8 cellular contexts compared by ENCODE assay signal in genomic region chr10:100730739-100731602, GRCh38. TPM values are rescaled to one million over a fixed set of nuclear protein-coding genes. Genes with fewer than 3 reads are reported as not detected.
DNase-seq lines count a peak whose midpoint lies in the region; ATAC-seq and TF ChIP-seq lines count a peak whose summit lies in the region.

No MANE protein-coding gene starts in this region.

- H3K79me2 ChIP-seq in GM23248 (ENCODE audit: insufficient read depth) (no peaks in the 10 kb centered on the region), OCI-LY3 (ENCODE audit: low read length) (no peaks in the 10 kb centered on the region)

- no peak for TF ChIP-seq CTCF in GM12864 (IDR thresholded peaks at IDR 0.05; ENCODE audit: low read depth, low read length, missing control alignments)
- TF ChIP-seq CTCF in OCI-LY3 (IDR thresholded peaks at IDR 0.05; ENCODE audit: low read depth, low read length): no peak
- no peak for TF ChIP-seq CTCF in gastrocnemius medialis (IDR thresholded peaks at IDR 0.05 in 4 of 5, conservative IDR thresholded peaks at IDR 0.05 in 1 of 5)

- H3K27me3 ChIP-seq in GM23248 (replicated peaks; ENCODE audit: insufficient read depth): peaks cover 93% of the 10 kb centered on the region
- no peaks in the 10 kb centered on the region for H3K27me3 ChIP-seq in OCI-LY3 (ENCODE audit: low read depth, low read length)
- peaks cover 84 to 95% (median 86%) of the 10 kb centered on the region in 3 donors for H3K27me3 ChIP-seq in gastrocnemius medialis

- peak; percentile 71 for ATAC-seq in esophagus mucosa
- no peak for ATAC-seq in gastrocnemius medialis

- H3K9ac ChIP-seq in GM23248: no peak overlapping the region
- no peak overlapping the region; the same call in 1 of the 2 replicates for H3K9ac ChIP-seq in OCI-LY3 (ENCODE audit: low read length)

- no peak overlapping the region for H2AFZ ChIP-seq in GM23248
- H2AFZ ChIP-seq in OCI-LY3 (ENCODE audit: low read depth, low read length): no peak overlapping the region

- TF ChIP-seq POLR2A in gastrocnemius medialis (IDR thresholded peaks at IDR 0.05): no peak

- H4K20me1 ChIP-seq in GM23248 (ENCODE audit: insufficient read depth) (no peaks in the 10 kb centered on the region), OCI-LY3 (ENCODE audit: insufficient read depth, low read length) (no peaks in the 10 kb centered on the region)

- H3F3A ChIP-seq in GM23248 (ENCODE audit: insufficient read depth): no peaks in the 10 kb centered on the region

- intact Hi-C loops in gastrocnemius medialis (cut with DNase I; ENCODE audit: low total_unique reads): no loop called here

- in situ Hi-C loops in GM23248 (cut with MboI): no loop called here
- in situ Hi-C loops in gastrocnemius medialis (cut with MboI; ENCODE audit: low sequenced_read_pairs in 4 of 4): no loop called here

- H3K4me2 ChIP-seq in GM23248 (ENCODE audit: unreplicated experiment) (peak overlapping the region; percentile 76), OCI-LY3 (ENCODE audit: low read length) (peak overlapping the region; percentile 59)

- no peaks in the 10 kb centered on the region for H3K36me3 ChIP-seq in GM23248 (ENCODE audit: low read depth)
- no peaks in the 10 kb centered on the region for H3K36me3 ChIP-seq in OCI-LY3 (replicated peaks; ENCODE audit: low read depth, low read length)
- no peaks in the 10 kb centered on the region for H3K36me3 ChIP-seq in gastrocnemius medialis

- whole genome bisulfite sequencing in GM23248 (ENCODE audit: low coverage in 1 of 2, low lambda C conversion rate in 2 of 2, missing lambda C conversion rate in 2 of 2), 2 experiments: 4% methylated on average over 50 to 56 of the region's 57 CpGs

- H3K9me3 ChIP-seq in GM23248 (ENCODE audit: low read depth) (no peaks in the 10 kb centered on the region), OCI-LY3 (ENCODE audit: insufficient read depth, low read length) (no peaks in the 10 kb centered on the region), gastrocnemius medialis (no peaks in the 10 kb centered on the region)

- H3K27ac ChIP-seq in GM23248: no peak overlapping the region
- no peak overlapping the region for H3K27ac ChIP-seq in OCI-LY3 (ENCODE audit: low read length)
- H3K27ac ChIP-seq in gastrocnemius medialis: no peak overlapping the region

- no peaks in the 10 kb centered on the region for H3K9me2 ChIP-seq in GM23248 (ENCODE audit: insufficient read depth)

- H3K4me1 ChIP-seq in GM23248 (ENCODE audit: insufficient read depth) (no peaks in the 10 kb centered on the region), OCI-LY3 (ENCODE audit: low read length) (peaks cover 33% of the 10 kb centered on the region), gastrocnemius medialis (peaks cover 9 to 22% of the 10 kb centered on the region in 2 donors)

- no peak overlapping the region for H3K4me3 ChIP-seq in GM12864 (ENCODE audit: low read depth, low read length)
- H3K4me3 ChIP-seq in GM23248: peak overlapping the region; percentile 50
- H3K4me3 ChIP-seq in OCI-LY3 (ENCODE audit: low read length): peak overlapping the region; percentile 46
- peak overlapping the region; percentile 13 to 36 (median 28) for H3K4me3 ChIP-seq in gastrocnemius medialis

- peak; percentile 49 for DNase-seq in GM12864 (ENCODE audit: low read depth)
- DNase-seq in GM23248: peak; percentile 58
- no peak for DNase-seq in gastrocnemius medialis
- DNase-seq in NCI-H2227 treated with DMSO at 0.1 percent for 48 hours (lab: John Stamatoyannopoulos, UW): no peak
- DNase-seq in midbrain (lab: John Stamatoyannopoulos, UW): no peak
- DNase-seq in middle frontal gyrus (ENCODE audit: extremely low spot score, low spot score): no peak

RNA-seq across cellular contexts. Expression of gene PAX2, which starts 14.4 kb away (rescaled TPM):
- not detected in 2 replicates for total RNA-seq in GM23248 (2014; rRNA removed; shearing (Covaris generic))
- not detected in 2 replicates for polyA plus RNA-seq in GM23248 (2016; fragmentation: Nextera tagmentation; extraction: Ambion mirVana)
- not detected for total RNA-seq in esophagus mucosa
- not detected for total RNA-seq in gastrocnemius medialis

Comparison
In these comparisons a context has a peak if more than half of its experiments do, and no peak if none do; other contexts are left out.
1. DNase-seq: peak in GM12864 (single experiment) and GM23248 (single experiment); none in gastrocnemius medialis (0 of 2), NCI-H2227 treated with DMSO at 0.1 percent for 48 hours (single experiment), midbrain (single experiment) and middle frontal gyrus (single experiment).